ENCODE assay signal across 8 cellular contexts in genomic region chr2:122209377-122209776, GRCh38.
"Had no signal": no experiment of that assay in that cellular context is flagged by ENCODE, and none has a peak within 500 bp of the region (broad histone marks: within the 10 kb centered on the region; RNA-seq: fewer than 3 reads in every experiment).

No MANE protein-coding gene starts in this region.

- DNase-seq: GDM1, GF-D8 had no signal

- FAIRE-seq: G401.6, GM12878, GM12891, GM12892, GM18507, GM19239 had no signal

- H3K4me3 ChIP-seq: GM12878 had no signal

- ATAC-seq: GM12878 had no signal
